24 cellular contexts compared by ENCODE assay signal in the genomic region with DNA sequence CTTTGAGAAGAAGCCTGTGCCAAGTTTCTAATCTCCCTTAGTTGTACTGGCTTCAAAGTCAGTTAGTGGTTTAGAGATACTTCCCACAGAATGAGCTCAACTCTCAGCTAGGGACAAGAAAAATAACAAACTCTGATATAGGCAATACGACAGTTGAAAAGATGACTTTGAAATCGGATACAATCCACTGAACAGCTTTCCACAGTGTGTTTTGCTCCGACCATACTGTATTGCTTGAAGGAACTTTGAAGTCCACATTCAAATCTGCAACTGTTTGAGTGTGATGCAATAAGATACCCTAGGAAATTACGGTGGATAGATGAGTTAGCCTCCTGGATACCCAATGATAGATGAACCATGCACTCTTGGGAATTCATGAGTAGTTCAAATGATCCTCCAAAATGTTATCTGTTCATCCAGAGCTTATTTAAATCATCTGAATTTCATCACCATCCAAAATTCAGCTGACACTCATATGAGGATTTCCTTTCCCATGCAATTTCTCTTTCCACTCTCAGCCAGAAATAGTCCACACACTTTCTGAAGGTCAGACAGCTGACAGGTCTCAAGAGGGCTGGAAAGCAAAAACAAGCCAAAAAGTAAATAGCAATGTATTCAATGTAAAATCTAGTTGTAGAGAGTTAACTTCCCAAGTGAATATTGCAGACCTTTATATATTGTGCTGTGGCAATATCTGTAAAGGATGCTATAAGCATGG.
DNase-seq lines count a peak whose midpoint lies in the region; TF ChIP-seq lines count a peak whose summit lies in the region.
"Had no signal": no experiment of that assay in that cellular context is flagged by ENCODE, and none has a peak within 500 bp of the region (broad histone marks: within the 10 kb centered on the region; RNA-seq: fewer than 3 reads in every experiment).

No MANE protein-coding gene starts in this region.

- no peaks in the 10 kb centered on the region for H4K20me1 ChIP-seq in BLaER1

- POLR2A ChIA-PET in activated CD4-positive, alpha-beta memory T cell treated with anti-CD3 and anti-CD28 coated beads, Interleukin-2, amount 10 ng/mL, durations not matched to agents 7 days and 5 days (lab: Charles Lee) = no interaction called here

- 0 out of 2 replicates have a peak overlapping the region, but pooled peaks have one; percentile 9 for H3K9ac ChIP-seq in BLaER1
- H3K9ac ChIP-seq: neural progenitor cell had no signal

- no peaks in the 10 kb centered on the region for H3K27me3 ChIP-seq in BLaER1
- H3K27me3 ChIP-seq: neural progenitor cell had no signal

- H3K4me3 ChIP-seq in BLaER1 = no peak overlapping the region
- H3K4me3 ChIP-seq: neural progenitor cell, thoracic aorta had no signal

- CTCF ChIA-PET in activated CD4-positive, alpha-beta memory T cell treated with anti-CD3 and anti-CD28 coated beads, Interleukin-2, amount 10 ng/mL, durations not matched to agents 7 days and 5 days (lab: Charles Lee) = no interaction called here

- no peaks in the 10 kb centered on the region for H3K36me3 Mint-ChIP-seq in activated naive CD8-positive, alpha-beta T cell treated with anti-CD3 and anti-CD28 coated beads for 36 hours
- no peaks in the 10 kb centered on the region for H3K36me3 Mint-ChIP-seq in activated CD4-positive, alpha-beta memory T cell treated with anti-CD3 and anti-CD28 coated beads, Interleukin-2, amount 10 ng/mL, durations not matched to agents 7 days and 5 days (ENCODE audit: low read depth)
- H3K36me3 Mint-ChIP-seq: neural progenitor cell; stimulated activated effector memory CD8-positive, alpha-beta T cell treated with anti-CD3 and anti-CD28 coated beads, Interleukin-12 subunit alpha, Interleukin-12 subunit beta, amount 100 ng/mL, for 72 hours had no signal

- no peaks in the 10 kb centered on the region for H3K27me3 Mint-ChIP-seq in activated naive CD8-positive, alpha-beta T cell treated with anti-CD3 and anti-CD28 coated beads for 36 hours
- H3K27me3 Mint-ChIP-seq in activated CD4-positive, alpha-beta memory T cell treated with anti-CD3 and anti-CD28 coated beads, Interleukin-2, amount 10 ng/mL, durations not matched to agents 7 days and 5 days = no peaks in the 10 kb centered on the region
- H3K27me3 Mint-ChIP-seq: activated CD4-positive, alpha-beta T cell treated with anti-CD3 and anti-CD28 coated beads, Interleukin-2, amount 10 ng/mL, durations not matched to agents 24 days and 14 days had no signal

- H3K27ac ChIP-seq in BLaER1 = 0 out of 2 replicates have a peak overlapping the region, but pooled peaks have one; percentile 47
- H3K27ac ChIP-seq: neural progenitor cell, thoracic aorta had no signal

- DNase-seq in OCI-M1 (lab: John Stamatoyannopoulos, UW) (peak; percentile 6), dermis blood vessel endothelial cell (peak; percentile 21), kidney tubule cell (ENCODE audit: low spot score) (peak; percentile 42), erythroblast (lab: John Stamatoyannopoulos, UW) (no peak)
- DNase-seq in activated naive CD8-positive, alpha-beta T cell treated with anti-CD3 and anti-CD28 coated beads for 36 hours = no peak
- DNase-seq in stimulated activated CD4-positive, alpha-beta T cell treated with anti-CD3 and anti-CD28 coated beads, Interleukin-4, amount 100 ng/mL, for 4 hours = no peak
- DNase-seq in activated CD4-positive, alpha-beta memory T cell treated with anti-CD3 and anti-CD28 coated beads, Interleukin-2, amount 10 ng/mL, durations not matched to agents 7 days and 5 days = no peak
- DNase-seq: activated CD4-positive, alpha-beta T cell treated with anti-CD3 and anti-CD28 coated beads, Interleukin-2, amount 10 ng/mL, durations not matched to agents 24 days and 14 days; activated CD8-positive, alpha-beta memory T cell treated with anti-CD3 and anti-CD28 coated beads, Interleukin-2, amount 50 U/mL, for 48 hours; activated effector memory CD4-positive, alpha-beta T cell treated with anti-CD3 and anti-CD28 coated beads, Interleukin-2, amount 50 U/mL, for 16 hours; amygdala; DND-41; endodermal cell; KG1; left colon; NCI-H1048; NCI-H2029; SHP77; stimulated activated CD4-positive, alpha-beta T cell treated with anti-CD3 and anti-CD28 coated beads, Interleukin-15, amount 100 ng/mL, for 24 hours; T-helper 1 cell had no signal

- H3K9me3 ChIP-seq in BLaER1 = peaks cover 13% of the 10 kb centered on the region
- H3K9me3 ChIP-seq: thoracic aorta had no signal

- peaks cover 9% of the 10 kb centered on the region for H3K9me3 Mint-ChIP-seq in activated naive CD8-positive, alpha-beta T cell treated with anti-CD3 and anti-CD28 coated beads for 36 hours
- H3K9me3 Mint-ChIP-seq in activated CD4-positive, alpha-beta memory T cell treated with anti-CD3 and anti-CD28 coated beads, Interleukin-2, amount 10 ng/mL, durations not matched to agents 7 days and 5 days = peaks cover 13% of the 10 kb centered on the region
- H3K9me3 Mint-ChIP-seq: activated CD4-positive, alpha-beta T cell treated with anti-CD3 and anti-CD28 coated beads, Interleukin-2, amount 10 ng/mL, durations not matched to agents 24 days and 14 days had no signal

- H3K4me3 Mint-ChIP-seq in activated naive CD8-positive, alpha-beta T cell treated with anti-CD3 and anti-CD28 coated beads for 36 hours = no peak overlapping the region
- H3K4me3 Mint-ChIP-seq in activated CD4-positive, alpha-beta memory T cell treated with anti-CD3 and anti-CD28 coated beads, Interleukin-2, amount 10 ng/mL, durations not matched to agents 7 days and 5 days = no peak overlapping the region
- H3K4me3 Mint-ChIP-seq: activated CD4-positive, alpha-beta T cell treated with anti-CD3 and anti-CD28 coated beads, Interleukin-2, amount 10 ng/mL, durations not matched to agents 24 days and 14 days; endodermal cell; neural progenitor cell; stimulated activated effector memory CD8-positive, alpha-beta T cell treated with anti-CD3 and anti-CD28 coated beads, Interleukin-12 subunit alpha, Interleukin-12 subunit beta, amount 100 ng/mL, for 72 hours had no signal

- H3K4me1 Mint-ChIP-seq in activated naive CD8-positive, alpha-beta T cell treated with anti-CD3 and anti-CD28 coated beads for 36 hours = no peaks in the 10 kb centered on the region
- H3K4me1 Mint-ChIP-seq in activated CD4-positive, alpha-beta memory T cell treated with anti-CD3 and anti-CD28 coated beads, Interleukin-2, amount 10 ng/mL, durations not matched to agents 7 days and 5 days = no peaks in the 10 kb centered on the region
- H3K4me1 Mint-ChIP-seq: activated CD4-positive, alpha-beta T cell treated with anti-CD3 and anti-CD28 coated beads, Interleukin-2, amount 10 ng/mL, durations not matched to agents 24 days and 14 days; neural progenitor cell; stimulated activated effector memory CD8-positive, alpha-beta T cell treated with anti-CD3 and anti-CD28 coated beads, Interleukin-12 subunit alpha, Interleukin-12 subunit beta, amount 100 ng/mL, for 72 hours had no signal

- H3K4me1 ChIP-seq in BLaER1 = peaks cover 15% of the 10 kb centered on the region
- H3K4me1 ChIP-seq: neural progenitor cell had no signal

- H3K4me2 ChIP-seq in BLaER1 = peak overlapping the region; percentile 48
- H3K4me2 ChIP-seq: neural progenitor cell had no signal

- no peaks in the 10 kb centered on the region for H3K36me3 ChIP-seq in BLaER1
- H3K36me3 ChIP-seq: neural progenitor cell, thoracic aorta had no signal

- TF ChIP-seq POLR2A in erythroblast (IDR thresholded peaks at IDR 0.05; ENCODE audit: low read length) = no peak

- H3K27ac Mint-ChIP-seq in activated naive CD8-positive, alpha-beta T cell treated with anti-CD3 and anti-CD28 coated beads for 36 hours = no peak overlapping the region
- H3K27ac Mint-ChIP-seq in activated CD4-positive, alpha-beta memory T cell treated with anti-CD3 and anti-CD28 coated beads, Interleukin-2, amount 10 ng/mL, durations not matched to agents 7 days and 5 days = no peak overlapping the region
- H3K27ac Mint-ChIP-seq: activated CD4-positive, alpha-beta T cell treated with anti-CD3 and anti-CD28 coated beads, Interleukin-2, amount 10 ng/mL, durations not matched to agents 24 days and 14 days; endodermal cell; neural progenitor cell; stimulated activated effector memory CD8-positive, alpha-beta T cell treated with anti-CD3 and anti-CD28 coated beads, Interleukin-12 subunit alpha, Interleukin-12 subunit beta, amount 100 ng/mL, for 72 hours had no signal

Comparison
In these comparisons a context has a peak if more than half of its experiments do, and no peak if none do; other contexts are left out.
1. DNase-seq: peak in OCI-M1 (single experiment), dermis blood vessel endothelial cell (single experiment) and kidney tubule cell (single experiment); none in erythroblast (0 of 2), activated naive CD8-positive, alpha-beta T cell treated with anti-CD3 and anti-CD28 coated beads for 36 hours (single experiment), stimulated activated CD4-positive, alpha-beta T cell treated with anti-CD3 and anti-CD28 coated beads, Interleukin-4, amount 100 ng/mL, for 4 hours (0 of 2) and activated CD4-positive, alpha-beta memory T cell treated with anti-CD3 and anti-CD28 coated beads, Interleukin-2, amount 10 ng/mL, durations not matched to agents 7 days and 5 days (single experiment).